15 cellular contexts compared by ENCODE assay signal in genomic region chr7:99011706-99012404, GRCh38.
A peak's percentile ranks its signal among the peaks of the same experiment; 100 is the strongest.
DNase-seq lines count a peak whose midpoint lies in the region; ATAC-seq and TF ChIP-seq lines count a peak whose summit lies in the region.
"Had no signal": no experiment of that assay in that cellular context is flagged by ENCODE, and none has a peak within 500 bp of the region (broad histone marks: within the 10 kb centered on the region; RNA-seq: fewer than 3 reads in every experiment).

No MANE protein-coding gene starts in this region.

- peaks cover 75% of the 10 kb centered on the region for H3K36me3 Mint-ChIP-seq in activated CD4-positive, alpha-beta memory T cell treated with anti-CD3 and anti-CD28 coated beads, Interleukin-2, amount 10 ng/mL, durations not matched to agents 7 days and 5 days (ENCODE audit: low read depth)

- BruUV-seq in IMR-90 (replicated peaks; lab: Mats Ljungman, UMichigan): no TSS peak

- no peak overlapping the region for H4K91ac ChIP-seq in IMR-90 (ENCODE audit: insufficient read depth, low read depth, low read length)

- H3K56ac ChIP-seq in IMR-90 (ENCODE audit: extremely low read depth, insufficient read depth, low read length): no peak overlapping the region

- H4K5ac ChIP-seq in IMR-90 (ENCODE audit: low read depth, low read length): no peak overlapping the region

- H3K9me1 ChIP-seq in IMR-90 (ENCODE audit: insufficient read depth, low read length): 0 out of 2 replicates have a peak, but pooled peaks cover 4% of the 10 kb centered on the region

- no peak overlapping the region for H3K27ac Mint-ChIP-seq in activated CD4-positive, alpha-beta memory T cell treated with anti-CD3 and anti-CD28 coated beads, Interleukin-2, amount 10 ng/mL, durations not matched to agents 7 days and 5 days
- H3K27ac Mint-ChIP-seq: CD4-positive, CD25-positive, alpha-beta regulatory T cell had no signal

- ATAC-seq in IMR-90 (ENCODE audit: low read depth): no peak
- ATAC-seq in HG03342 (IDR thresholded peaks at IDR 0.05; ENCODE audit: unreplicated experiment): no peak

- peaks cover 66% of the 10 kb centered on the region for H3K36me3 ChIP-seq in IMR-90 (ENCODE audit: control insufficient read depth, insufficient read depth, low read length)
- H3K36me3 ChIP-seq in suprapubic skin: peaks cover 85% of the 10 kb centered on the region

- no peak overlapping the region for H2AFZ ChIP-seq in IMR-90 (replicated peaks; ENCODE audit: low read length, poor library complexity)

- no peak overlapping the region for H2BK120ac ChIP-seq in IMR-90 (ENCODE audit: low read depth, low read length)

- no peaks in the 10 kb centered on the region for H3K27me3 ChIP-seq in IMR-90 (ENCODE audit: control insufficient read depth, insufficient read depth, low read length)
- no peaks in the 10 kb centered on the region for H3K27me3 ChIP-seq in suprapubic skin

- 88% methylated on average over 15 of the region's 36 CpGs; no CpG with 5 or more reads in 1 of the 2 experiments for WGBS in IMR-90 (ENCODE audit: extremely low coverage in 2 of 2, insufficient read length in 1 of 2), 2 experiments
- 96% methylated on average over 22 of the region's 36 CpGs for WGBS in suprapubic skin

- H2AK5ac ChIP-seq in IMR-90 (ENCODE audit: low read depth, low read length): no peak overlapping the region

- intact Hi-C loops in IMR-90 (cut with micrococcal nuclease): no loop called here

- no peak overlapping the region for H3K4ac ChIP-seq in IMR-90 (ENCODE audit: low read depth, low read length)

- H3K14ac ChIP-seq in IMR-90 (replicated peaks; ENCODE audit: low read depth, low read length): no peak overlapping the region

- no peak for TF ChIP-seq EP300 in suprapubic skin (IDR thresholded peaks at IDR 0.05)

- CTCF ChIA-PET in IMR-90 (lab: Yijun Ruan, JAX): no interaction called here
- CTCF ChIA-PET in activated CD4-positive, alpha-beta memory T cell treated with anti-CD3 and anti-CD28 coated beads, Interleukin-2, amount 10 ng/mL, durations not matched to agents 7 days and 5 days (lab: Charles Lee): no interaction called here

- H3K79me1 ChIP-seq in IMR-90 (ENCODE audit: low read depth in 1 of 2, low read length in 2 of 2): peaks cover 0 to 8% of the 10 kb centered on the region in 2 experiments; a peak in 2 of 4 replicates

- H4K20me1 ChIP-seq in IMR-90 (ENCODE audit: insufficient read depth, low read length): peaks cover 5% of the 10 kb centered on the region; the same call in 1 of the 2 replicates

- POLR2A ChIA-PET in IMR-90 (lab: Charles Lee; ENCODE audit: unreplicated experiment): no interaction called here
- POLR2A ChIA-PET in activated CD4-positive, alpha-beta memory T cell treated with anti-CD3 and anti-CD28 coated beads, Interleukin-2, amount 10 ng/mL, durations not matched to agents 7 days and 5 days (lab: Charles Lee): no interaction called here

- H2BK15ac ChIP-seq in IMR-90 (ENCODE audit: low read depth, low read length): no peak overlapping the region

- DNase-seq in IMR-90 (no peak), mesenteric fat pad (ENCODE audit: low spot score) (peak; percentile 84), suprapubic skin (ENCODE audit: low spot score in 2 of 2) (peak; percentile 48 to 78), amygdala (lab: John Stamatoyannopoulos, UW) (no peak)
- DNase-seq in activated CD8-positive, alpha-beta memory T cell treated with anti-CD3 and anti-CD28 coated beads, Interleukin-2, amount 50 U/mL, for 48 hours: peak; percentile 44
- DNase-seq in activated CD4-positive, alpha-beta memory T cell treated with anti-CD3 and anti-CD28 coated beads, Interleukin-2, amount 10 ng/mL, durations not matched to agents 7 days and 5 days: no peak
- DNase-seq: Calu3; CD4-positive, CD25-positive, alpha-beta regulatory T cell; DMS53; NCI-H187 treated with DMSO at 0.1 percent for 48 hours; NCI-H2171; NCI-H446; NCI-H69; SHP77 treated with DMSO at 0.1 percent for 48 hours had no signal

- no peaks in the 10 kb centered on the region for H3K4me1 ChIP-seq in IMR-90 (ENCODE audit: control insufficient read depth, insufficient read depth, low read length)
- H3K4me1 ChIP-seq in suprapubic skin: no peaks in the 10 kb centered on the region

- no peak overlapping the region for H3K9ac ChIP-seq in IMR-90 (ENCODE audit: low read depth, low read length)

- H3K4me2 ChIP-seq in IMR-90 (ENCODE audit: low read depth, low read length): no peak overlapping the region

- no peaks in the 10 kb centered on the region for H3K9me3 ChIP-seq in IMR-90 (ENCODE audit: control insufficient read depth, insufficient read depth, low read length)
- no peaks in the 10 kb centered on the region for H3K9me3 ChIP-seq in suprapubic skin

- no peak overlapping the region for H3K18ac ChIP-seq in IMR-90 (ENCODE audit: low read depth, low read length)

- no peak for TF ChIP-seq POLR2A in IMR-90 (IDR thresholded peaks at IDR 0.05; ENCODE audit: low read depth, low read length)
- no peak for TF ChIP-seq POLR2A in suprapubic skin (IDR thresholded peaks at IDR 0.05)

- H3K4me3 ChIP-seq in IMR-90 (ENCODE audit: insufficient read depth, low read depth, low read length) (no peak overlapping the region), suprapubic skin (no peak overlapping the region)

- H3K9me3 Mint-ChIP-seq in activated CD4-positive, alpha-beta memory T cell treated with anti-CD3 and anti-CD28 coated beads, Interleukin-2, amount 10 ng/mL, durations not matched to agents 7 days and 5 days: no peaks in the 10 kb centered on the region

- no peak overlapping the region for H2BK5ac ChIP-seq in IMR-90 (ENCODE audit: low read depth, low read length, poor library complexity, severe bottlenecking)

- no peak overlapping the region for H3K4me3 Mint-ChIP-seq in activated CD4-positive, alpha-beta memory T cell treated with anti-CD3 and anti-CD28 coated beads, Interleukin-2, amount 10 ng/mL, durations not matched to agents 7 days and 5 days
- H3K4me3 Mint-ChIP-seq: CD4-positive, CD25-positive, alpha-beta regulatory T cell had no signal

- TF ChIP-seq CTCF in IMR-90 (conservative IDR thresholded peaks at IDR 0.05; ENCODE audit: low read depth, low read length) (no peak), suprapubic skin (IDR thresholded peaks at IDR 0.05) (no peak)

- H2AK9ac ChIP-seq in IMR-90 (replicated peaks; ENCODE audit: low read depth, low read length, poor library complexity): peak overlapping the region; percentile 31

- H3K4me1 Mint-ChIP-seq in activated CD4-positive, alpha-beta memory T cell treated with anti-CD3 and anti-CD28 coated beads, Interleukin-2, amount 10 ng/mL, durations not matched to agents 7 days and 5 days: no peaks in the 10 kb centered on the region

- no peak overlapping the region for H3K23ac ChIP-seq in IMR-90 (ENCODE audit: low read depth, low read length)

- H4K8ac ChIP-seq in IMR-90 (ENCODE audit: low read depth in 2 of 2, low read length in 2 of 2): no peak overlapping the region

- no peaks in the 10 kb centered on the region for H3K27me3 Mint-ChIP-seq in activated CD4-positive, alpha-beta memory T cell treated with anti-CD3 and anti-CD28 coated beads, Interleukin-2, amount 10 ng/mL, durations not matched to agents 7 days and 5 days
- H3K27me3 Mint-ChIP-seq: CD4-positive, CD25-positive, alpha-beta regulatory T cell had no signal

- H2BK20ac ChIP-seq in IMR-90 (ENCODE audit: low read depth, low read length): no peak overlapping the region

- dilution Hi-C loops in IMR-90 (cut with HindIII; ENCODE audit: low sequenced_read_pairs, unreplicated experiment): no loop called here

- in situ Hi-C loops in IMR-90 (cut with MboI; ENCODE audit: low sequenced_read_pairs): no loop called here

- H3K27ac ChIP-seq in IMR-90 (ENCODE audit: insufficient read depth, low read length): no peak overlapping the region
- no peak overlapping the region for H3K27ac ChIP-seq in suprapubic skin

- TF ChIP-seq RAD21 in IMR-90 (IDR thresholded peaks at IDR 0.05; ENCODE audit: low read length): no peak

TF ChIP-seq in IMR-90, 13 proteins besides CTCF, POLR2A, EP300 and RAD21:
- TF ChIP-seq RFX5 (IDR thresholded peaks at IDR 0.05; ENCODE audit: low read depth, low read length): no peak

Comparison
In these comparisons a context has a peak if more than half of its experiments do, and no peak if none do; other contexts are left out.
1. DNase-seq: peak in activated CD8-positive, alpha-beta memory T cell treated with anti-CD3 and anti-CD28 coated beads, Interleukin-2, amount 50 U/mL, for 48 hours (single experiment), mesenteric fat pad (single experiment) and suprapubic skin (2 of 2); none in IMR-90 (single experiment), activated CD4-positive, alpha-beta memory T cell treated with anti-CD3 and anti-CD28 coated beads, Interleukin-2, amount 10 ng/mL, durations not matched to agents 7 days and 5 days (single experiment) and amygdala (0 of 56).